ENCODE assay signal across 9 cellular contexts in the genomic region with DNA sequence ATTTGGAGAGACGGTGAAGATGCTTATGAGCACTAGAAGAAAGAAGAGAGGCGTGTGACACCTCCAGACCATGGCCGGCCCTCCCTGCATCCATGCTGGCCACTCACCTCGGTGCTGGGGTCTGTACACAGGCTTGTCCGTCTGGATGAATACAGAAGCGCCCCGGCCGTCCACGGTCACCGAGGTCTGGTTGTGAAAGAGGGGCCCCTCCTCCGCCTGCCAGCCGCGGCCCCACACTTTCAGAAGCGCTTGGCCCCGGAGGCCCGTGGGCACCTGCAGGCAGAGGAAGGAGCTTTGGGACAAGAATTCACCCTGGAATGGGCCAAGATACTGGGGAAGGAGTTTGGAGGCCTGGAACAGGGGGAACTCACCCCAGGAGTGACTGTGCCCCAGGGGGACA. TPM values are rescaled to one million over a fixed set of nuclear protein-coding genes. Genes with fewer than 3 reads are reported as not detected.
"Had no signal": no experiment of that assay in that cellular context is flagged by ENCODE, and none has a peak within 500 bp of the region (broad histone marks: within the 10 kb centered on the region; RNA-seq: fewer than 3 reads in every experiment).

No MANE protein-coding gene starts in this region.

- H3K4me1 ChIP-seq: HAP-1 had no signal

- H3K4me3 ChIP-seq: HAP-1, K562 had no signal

- H3K9me3 ChIP-seq: HAP-1 had no signal

- DNase-seq: GOT3, H7, IMR-90, KG1 had no signal

- ATAC-seq: HCT116, K562 had no signal

- H3K36me3 ChIP-seq: HAP-1 had no signal

RNA-seq across cellular contexts. Expression of gene CPAMD8, which starts 15.1 kb away (rescaled TPM):
- total RNA-seq: H4, HT-29 had no signal
